In the genomic region with DNA sequence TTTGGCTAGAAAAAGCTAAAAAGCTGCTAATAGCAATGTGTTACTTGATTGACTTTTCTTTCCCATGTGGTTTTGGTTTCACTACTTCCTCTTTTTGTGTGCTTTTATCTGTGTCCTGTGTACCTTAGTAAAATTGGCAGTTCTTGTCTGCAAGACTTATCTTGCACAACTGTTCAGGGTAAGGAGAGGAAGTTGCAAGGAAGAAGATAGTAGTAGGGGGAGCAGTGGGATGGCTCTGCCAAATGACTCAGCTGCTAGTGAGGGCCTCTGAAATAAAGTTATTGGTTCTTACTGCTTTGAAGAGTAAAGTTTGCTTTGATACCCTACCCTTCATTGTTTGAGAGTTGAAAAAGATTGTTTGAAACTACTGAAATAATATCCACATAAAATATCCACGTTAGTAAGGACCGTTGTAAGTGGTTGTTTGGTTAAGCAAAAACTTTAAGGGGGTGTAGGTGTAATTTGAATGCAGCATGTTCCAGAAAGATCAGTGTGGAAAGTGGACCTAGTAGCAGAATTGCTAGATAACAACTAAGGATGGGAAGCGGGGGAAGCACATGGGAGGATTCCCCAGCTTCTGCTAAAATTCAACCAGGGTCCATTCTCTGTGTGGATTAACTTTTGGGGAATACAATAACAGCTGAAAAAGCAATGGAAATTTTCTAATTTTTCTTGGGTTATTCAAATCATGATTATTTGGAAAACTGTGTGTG, we compare ENCODE assay signal across 7 cellular contexts.
A peak's percentile ranks its signal among the peaks of the same experiment; 100 is the strongest.
DNase-seq lines count a peak whose midpoint lies in the region; ATAC-seq and TF ChIP-seq lines count a peak whose summit lies in the region.

No MANE protein-coding gene starts in this region.

- no peak for TF ChIP-seq CTCF in lung (IDR thresholded peaks at IDR 0.05; ENCODE audit: control extremely low read depth, extremely low read depth)

- H3K9me3 Mint-ChIP-seq in activated CD4-positive, alpha-beta memory T cell treated with anti-CD3 and anti-CD28 coated beads for 36 hours = no peaks in the 10 kb centered on the region
- no peaks in the 10 kb centered on the region for H3K9me3 Mint-ChIP-seq in activated CD8-positive, alpha-beta memory T cell treated with anti-CD3 and anti-CD28 coated beads, Interleukin-2, amount 10 ng/mL, durations not matched to agents 7 days and 5 days (ENCODE audit: low read depth)

- ATAC-seq in GM19372 (IDR thresholded peaks at IDR 0.05; ENCODE audit: low read depth, unreplicated experiment) = peak; percentile 65
- ATAC-seq in HG03342 (IDR thresholded peaks at IDR 0.05; ENCODE audit: unreplicated experiment) = peak; percentile 61
- peak; percentile 86 for ATAC-seq in lung (ENCODE audit: insufficient read depth, low FRiP score)
- no peak for ATAC-seq in activated CD8-positive, alpha-beta memory T cell treated with anti-CD3 and anti-CD28 coated beads, Interleukin-2, amount 10 ng/mL, durations not matched to agents 7 days and 5 days

- no peaks in the 10 kb centered on the region for H3K27me3 Mint-ChIP-seq in activated CD4-positive, alpha-beta memory T cell treated with anti-CD3 and anti-CD28 coated beads for 36 hours
- no peaks in the 10 kb centered on the region for H3K27me3 Mint-ChIP-seq in activated CD8-positive, alpha-beta memory T cell treated with anti-CD3 and anti-CD28 coated beads, Interleukin-2, amount 10 ng/mL, durations not matched to agents 7 days and 5 days

- CTCF ChIA-PET in activated CD4-positive, alpha-beta memory T cell treated with anti-CD3 and anti-CD28 coated beads for 36 hours (lab: Charles Lee) = no interaction called here
- CTCF ChIA-PET in activated CD8-positive, alpha-beta memory T cell treated with anti-CD3 and anti-CD28 coated beads, Interleukin-2, amount 10 ng/mL, durations not matched to agents 7 days and 5 days (lab: Charles Lee) = no interaction called here

- no peak overlapping the region for H3K4me3 Mint-ChIP-seq in activated CD4-positive, alpha-beta memory T cell treated with anti-CD3 and anti-CD28 coated beads for 36 hours
- H3K4me3 Mint-ChIP-seq in activated CD8-positive, alpha-beta memory T cell treated with anti-CD3 and anti-CD28 coated beads, Interleukin-2, amount 10 ng/mL, durations not matched to agents 7 days and 5 days = no peak overlapping the region

- peaks cover 7% of the 10 kb centered on the region for H3K4me1 Mint-ChIP-seq in activated CD4-positive, alpha-beta memory T cell treated with anti-CD3 and anti-CD28 coated beads for 36 hours (ENCODE audit: low read depth)
- H3K4me1 Mint-ChIP-seq in activated CD8-positive, alpha-beta memory T cell treated with anti-CD3 and anti-CD28 coated beads, Interleukin-2, amount 10 ng/mL, durations not matched to agents 7 days and 5 days = peaks cover 14% of the 10 kb centered on the region

- intact Hi-C loops in activated CD4-positive, alpha-beta memory T cell treated with anti-CD3 and anti-CD28 coated beads for 36 hours (cut with micrococcal nuclease) = no loop called here

- POLR2A ChIA-PET in activated CD4-positive, alpha-beta memory T cell treated with anti-CD3 and anti-CD28 coated beads for 36 hours (lab: Charles Lee) = no interaction called here

- WGBS in lung, 2 donors = 15 to 53% methylated on average over 3 of the region's 3 CpGs

- H3K36me3 ChIP-seq in lung (ENCODE audit: control insufficient read depth in 2 of 2, insufficient read depth in 2 of 2, low read length in 2 of 2) = peaks cover 2 to 11% of the 10 kb centered on the region in 2 donors

- H3K36me3 Mint-ChIP-seq in activated CD4-positive, alpha-beta memory T cell treated with anti-CD3 and anti-CD28 coated beads for 36 hours = no peaks in the 10 kb centered on the region
- peaks cover 4% of the 10 kb centered on the region for H3K36me3 Mint-ChIP-seq in activated CD8-positive, alpha-beta memory T cell treated with anti-CD3 and anti-CD28 coated beads, Interleukin-2, amount 10 ng/mL, durations not matched to agents 7 days and 5 days

- no peak overlapping the region for H3K27ac Mint-ChIP-seq in activated CD4-positive, alpha-beta memory T cell treated with anti-CD3 and anti-CD28 coated beads for 36 hours
- no peak overlapping the region for H3K27ac Mint-ChIP-seq in activated CD8-positive, alpha-beta memory T cell treated with anti-CD3 and anti-CD28 coated beads, Interleukin-2, amount 10 ng/mL, durations not matched to agents 7 days and 5 days

- H3K27me3 ChIP-seq in lung (ENCODE audit: control insufficient read depth, insufficient read depth) = no peaks in the 10 kb centered on the region

- H3K4me3 ChIP-seq in lung = no peak overlapping the region

- no peaks in the 10 kb centered on the region for H3K9me3 ChIP-seq in lung (ENCODE audit: control insufficient read depth in 2 of 2, insufficient read depth in 1 of 2, low read length in 1 of 2)

- DNase-seq in UCSD-AML1 (lab: John Stamatoyannopoulos, UW; ENCODE audit: unreplicated experiment) (peak; percentile 44), lung (ENCODE audit: low spot score) (no peak), cerebellar nuclear complex (lab: John Stamatoyannopoulos, UW) (no peak)
- no peak for DNase-seq in activated CD4-positive, alpha-beta memory T cell treated with anti-CD3 and anti-CD28 coated beads for 36 hours
- DNase-seq in activated CD8-positive, alpha-beta memory T cell treated with anti-CD3 and anti-CD28 coated beads, Interleukin-2, amount 10 ng/mL, durations not matched to agents 7 days and 5 days = no peak

- no peak overlapping the region for H3K27ac ChIP-seq in lung (ENCODE audit: low read depth in 1 of 2, low read length in 1 of 2)

- H3K4me1 ChIP-seq in lung (ENCODE audit: control insufficient read depth in 2 of 2, insufficient read depth in 2 of 2, low read length in 2 of 2) = peaks cover 0 to 9% of the 10 kb centered on the region in 2 donors
